In genomic region chr9:135998410-135999071, GRCh38 we compare ENCODE assay signal across 21 cellular contexts. TPM values are rescaled to one million over a fixed set of nuclear protein-coding genes. Genes with fewer than 3 reads are reported as not detected.
A peak's percentile ranks its signal among the peaks of the same experiment; 100 is the strongest.
DNase-seq lines count a peak whose midpoint lies in the region; ATAC-seq, FAIRE-seq and TF ChIP-seq lines count a peak whose summit lies in the region.
"Had no signal": no experiment of that assay in that cellular context is flagged by ENCODE, and none has a peak within 500 bp of the region (broad histone marks: within the 10 kb centered on the region; RNA-seq: fewer than 3 reads in every experiment).

No MANE protein-coding gene starts in this region.

- no peak overlapping the region for H2AK5ac ChIP-seq in H1 (ENCODE audit: low read depth, low read length)
- H2AK5ac ChIP-seq in trophoblast cell (ENCODE audit: low read length): no peak overlapping the region

- H4K5ac ChIP-seq in H1 (ENCODE audit: insufficient read length, low read depth, low read length): no peak overlapping the region

- H3K4me1 ChIP-seq in K562 (replicated peaks in 1 of 2; ENCODE audit: control insufficient read depth in 2 of 2, insufficient read depth in 2 of 2, low read length in 2 of 2) (peaks cover 3 to 62% of the 10 kb centered on the region in 2 experiments; a peak in 4 of 5 replicates), H1 (replicated peaks in 1 of 4; ENCODE audit: control insufficient read depth in 3 of 4, insufficient read depth in 4 of 4, low read length in 3 of 4) (peaks cover 0 to 14% (median 11%) of the 10 kb centered on the region in 4 experiments; a peak in 6 of 7 replicates), trophoblast cell (ENCODE audit: control insufficient read depth in 1 of 2, insufficient read depth in 2 of 2, low read length in 2 of 2) (peaks cover 0 to 2% of the 10 kb centered on the region in 2 experiments)

- no peak overlapping the region for H3K4me2 ChIP-seq in K562 (ENCODE audit: insufficient read depth, low read length)
- no peak overlapping the region for H3K4me2 ChIP-seq in H1 (ENCODE audit: insufficient read depth in 1 of 2, low read depth in 2 of 2, low read length in 2 of 2)
- H3K4me2 ChIP-seq in trophoblast cell (ENCODE audit: low read length): no peak overlapping the region
- H3K4me2 ChIP-seq: GM23338 had no signal

- intact Hi-C loops in K562 (cut with micrococcal nuclease): no loop called here

- H3K14ac ChIP-seq in H1 (ENCODE audit: insufficient read length) (no peak overlapping the region), trophoblast cell (ENCODE audit: low read length) (no peak overlapping the region)

- H3K9me3 ChIP-seq in K562 (replicated peaks; ENCODE audit: control insufficient read depth, insufficient read depth, low read depth, low read length) (no peaks in the 10 kb centered on the region), H1 (ENCODE audit: insufficient read depth in 2 of 2, low read depth in 1 of 2, low read length in 1 of 2) (no peaks in the 10 kb centered on the region), trophoblast cell (ENCODE audit: insufficient read depth, low read depth, low read length) (no peaks in the 10 kb centered on the region)
- H3K9me3 ChIP-seq: HAP-1 had no signal

- peaks cover 2% of the 10 kb centered on the region for H3K9me1 ChIP-seq in K562 (ENCODE audit: control insufficient read depth, insufficient read depth, low read length)

- H2BK20ac ChIP-seq in H1 (ENCODE audit: low read length): no peak overlapping the region

- CTCF ChIA-PET in K562 (lab: Yijun Ruan, JAX; ENCODE audit: low intra/inter-chr PET ratio) (no interaction called here), H1 (lab: Charles Lee; ENCODE audit: partially characterized antibody) (interaction anchor here (1.0 to 2.5 kb wide), 2 partner anchors 31 to 80 kb away, joined by 3 to 9 read pairs; no protein-coding TSS in a partner anchor)

- H3K27ac ChIP-seq in K562 (ENCODE audit: extremely low read depth, low read depth, low read length) (no peak overlapping the region), H1 (ENCODE audit: low read depth, low read length) (no peak overlapping the region), trophoblast cell (ENCODE audit: low read depth, low read length) (no peak overlapping the region)

- no peaks in the 10 kb centered on the region for H3K79me1 ChIP-seq in H1 (ENCODE audit: low read depth, low read length)
- H3K79me1 ChIP-seq in trophoblast cell (ENCODE audit: low read length): no peaks in the 10 kb centered on the region

- in situ Hi-C loops in G401 (cut with HindIII; ENCODE audit: low sequenced_read_pairs): no loop called here
- in situ Hi-C loops in K562 (cut with MboI): no loop called here

- no peaks in the 10 kb centered on the region for H3K79me2 ChIP-seq in K562 (ENCODE audit: control insufficient read depth, insufficient read depth, low read length)
- H3K79me2 ChIP-seq in H1 (ENCODE audit: control insufficient read depth in 1 of 2, insufficient read depth in 2 of 2, low read length in 2 of 2): no peaks in the 10 kb centered on the region
- no peaks in the 10 kb centered on the region for H3K79me2 ChIP-seq in trophoblast cell (ENCODE audit: control insufficient read depth, insufficient read depth, low read length, poor library complexity)

- 62% methylated on average over 9 of the region's 16 CpGs for WGBS in K562 (ENCODE audit: insufficient coverage, low coverage, missing lambda C conversion rate)
- WGBS in H1 (ENCODE audit: extremely low coverage in 1 of 2, insufficient coverage in 1 of 2, insufficient read length in 1 of 2, insufficient replicate concordance in 2 of 2, low coverage in 1 of 2, low lambda C conversion rate in 2 of 2, missing lambda C conversion rate in 1 of 2), 2 experiments: 87% methylated on average over 16 of the region's 16 CpGs; no CpG with 5 or more reads in 1 of the 2 experiments
- no CpG with 5 or more reads among the region's 16 CpGs for WGBS in trophoblast cell (ENCODE audit: extremely low coverage, insufficient coverage, insufficient read length)

- no peak overlapping the region for H3K18ac ChIP-seq in H1 (ENCODE audit: extremely low read depth, low read length)
- H3K18ac ChIP-seq in trophoblast cell (ENCODE audit: low read length): no peak overlapping the region

- H4K91ac ChIP-seq in H1 (replicated peaks; ENCODE audit: insufficient read length, low read length) (no peak overlapping the region), trophoblast cell (ENCODE audit: low read depth, low read length) (no peak overlapping the region)

- H3K4ac ChIP-seq in H1 (replicated peaks; ENCODE audit: insufficient read length, low read depth, low read length): no peak overlapping the region
- H3K4ac ChIP-seq in trophoblast cell (ENCODE audit: low read depth, low read length): no peak overlapping the region

- H4K20me1 ChIP-seq in K562 (replicated peaks; ENCODE audit: control insufficient read depth, insufficient read depth, low read length): no peaks in the 10 kb centered on the region; the same call in 1 of the 2 replicates
- no peaks in the 10 kb centered on the region for H4K20me1 ChIP-seq in H1 (replicated peaks in 1 of 2; ENCODE audit: control insufficient read depth in 1 of 2, insufficient read depth in 2 of 2, low read length in 2 of 2)

- H3K4me3 ChIP-seq in K562 (no peak overlapping the region), H1 (ENCODE audit: extremely low read depth in 1 of 4, insufficient read depth in 2 of 4, low read depth in 3 of 4, low read length in 4 of 4) (no peak overlapping the region), trophoblast cell (ENCODE audit: low read depth, low read length) (no peak overlapping the region)
- H3K4me3 ChIP-seq: GM12878, GM23338, HAP-1 had no signal

- POLR2A ChIA-PET in K562 (lab: Yijun Ruan, JAX): interaction anchor here (1.4 kb wide), 1 partner anchor 8 kb away, joined by 6 read pairs; no protein-coding TSS in a partner anchor
- POLR2A ChIA-PET in H1 (lab: Charles Lee; ENCODE audit: partially characterized antibody): interaction anchor here (1.0 to 1.2 kb wide), 2 partner anchors 10 to 13 kb away, joined by 3 to 4 read pairs; no protein-coding TSS in a partner anchor

- ATAC-seq in K562 (no peak), HG03432 (IDR thresholded peaks at IDR 0.05; ENCODE audit: unreplicated experiment) (no peak)
- ATAC-seq: GM12878, GM23338 had no signal

- DNase-seq in G401 (ENCODE audit: low spot score) (peak; percentile 54), K562 (ENCODE audit: extremely low read depth in 1 of 4, low spot score in 3 of 4) (no peak), H1 (ENCODE audit: low read depth in 1 of 2, low spot score in 2 of 2) (no peak), trophoblast cell (no peak), COLO668 (lab: John Stamatoyannopoulos, UW; ENCODE audit: unreplicated experiment) (no peak), GF-D8 (lab: John Stamatoyannopoulos, UW) (no peak), NCI-H446 (lab: John Stamatoyannopoulos, UW) (no peak)
- DNase-seq: Calu3; CD4-positive, alpha-beta T cell; CD8-positive, alpha-beta memory T cell; COR-L47; DMS53; DMS79 treated with DMSO at 0.1 percent for 48 hours; HFFc6 had no signal

- BruUV-seq in K562 (replicated peaks; lab: Mats Ljungman, UMichigan): no TSS peak

- TF ChIP-seq RAD21 in K562 (CRISPR knock-in tag; conservative IDR thresholded peaks at IDR 0.05 in 1 of 2, IDR thresholded peaks at IDR 0.05 in 1 of 2): no peak
- TF ChIP-seq RAD21 in H1 (IDR thresholded peaks at IDR 0.05 in 1 of 2, conservative IDR thresholded peaks at IDR 0.05 in 1 of 2; ENCODE audit: low read depth in 2 of 2, low read length in 2 of 2): no peak

- H3K23me2 ChIP-seq in H1 (ENCODE audit: low read depth, low read length): no peaks in the 10 kb centered on the region

- TF ChIP-seq POLR2A in K562 (conservative IDR thresholded peaks at IDR 0.05): no peak
- TF ChIP-seq POLR2A in H1 (IDR thresholded peaks at IDR 0.05; ENCODE audit: control extremely low read depth in 1 of 2, low read depth in 2 of 2, low read length in 2 of 2): no peak

- peak overlapping the region in 1 of 2 experiments; percentile 45; a peak in 1 of 4 replicates for H3K9ac ChIP-seq in K562 (ENCODE audit: insufficient read depth in 1 of 2, low read depth in 2 of 2, low read length in 2 of 2)
- no peak overlapping the region for H3K9ac ChIP-seq in H1 (replicated peaks in 1 of 4; ENCODE audit: extremely low read depth in 1 of 4, low read depth in 3 of 4, low read length in 3 of 4)
- no peak overlapping the region for H3K9ac ChIP-seq in trophoblast cell (ENCODE audit: low read length)

- no peak for TF ChIP-seq CTCF in K562 (IDR thresholded peaks at IDR 0.05 in 2 of 3, conservative IDR thresholded peaks at IDR 0.05 in 1 of 3; ENCODE audit: insufficient read depth in 2 of 3, low read depth in 1 of 3, low read length in 3 of 3)
- TF ChIP-seq CTCF in H1 (IDR thresholded peaks at IDR 0.05; ENCODE audit: control extremely low read depth in 1 of 3, insufficient read depth in 1 of 3, low read depth in 1 of 3, low read length in 3 of 3): no peak

- H2BK120ac ChIP-seq in H1 (replicated peaks; ENCODE audit: low read depth, low read length) (no peak overlapping the region), trophoblast cell (ENCODE audit: insufficient read depth, low read length, poor library complexity) (no peak overlapping the region)

- H2BK12ac ChIP-seq in H1 (ENCODE audit: low read depth, low read length) (no peak overlapping the region), trophoblast cell (ENCODE audit: low read length) (peak overlapping the region; percentile 38)

- H2BK5ac ChIP-seq in H1 (ENCODE audit: low read depth, low read length) (no peak overlapping the region; the same call in 1 of the 2 replicates), trophoblast cell (ENCODE audit: low read depth, low read length, poor library complexity) (no peak overlapping the region)

- H2BK15ac ChIP-seq in H1 (ENCODE audit: low read length): 0 out of 2 replicates have a peak overlapping the region, but pooled peaks have one; percentile 29

- H4K8ac ChIP-seq in H1 (ENCODE audit: extremely low read depth, insufficient read depth, low read length) (no peak overlapping the region; the same call in 1 of the 2 replicates), trophoblast cell (ENCODE audit: low read depth, low read length) (no peak overlapping the region)

- H3K36me3 ChIP-seq in K562 (ENCODE audit: control insufficient read depth, insufficient read depth, low read length) (no peaks in the 10 kb centered on the region), H1 (ENCODE audit: control insufficient read depth in 2 of 4, insufficient read depth in 4 of 4, low read length in 3 of 4) (no peaks in the 10 kb centered on the region), trophoblast cell (ENCODE audit: control insufficient read depth in 1 of 2, insufficient read depth in 2 of 2, low read length in 2 of 2) (no peaks in the 10 kb centered on the region)
- H3K36me3 ChIP-seq: HAP-1 had no signal

- TF ChIP-seq EP300 in K562 (IDR thresholded peaks at IDR 0.05; ENCODE audit: low read length): no peak
- no peak for TF ChIP-seq EP300 in H1 (IDR thresholded peaks at IDR 0.05; ENCODE audit: borderline replicate concordance in 1 of 2, low read depth in 2 of 2, low read length in 2 of 2)

- FAIRE-seq in K562 (lab: Jason Lieb, UNC) (no peak), H1 (lab: Jason Lieb, UNC) (no peak)
- FAIRE-seq: G401.6, GM12878, GM19239, H54 had no signal

- no peak overlapping the region for H2AFZ ChIP-seq in K562 (ENCODE audit: low read depth, low read length)
- H2AFZ ChIP-seq in H1 (ENCODE audit: low read length): no peak overlapping the region
- H2AFZ ChIP-seq in trophoblast cell (ENCODE audit: insufficient read depth, low read length, poor library complexity): no peak overlapping the region
- H2AFZ ChIP-seq: GM23338 had no signal

- H3K56ac ChIP-seq in H1 (replicated peaks; ENCODE audit: insufficient read length, low read depth, low read length): no peak overlapping the region

- H3K27me3 ChIP-seq in K562 (ENCODE audit: control insufficient read depth in 2 of 2, insufficient read depth in 2 of 2, low read length in 2 of 2): no peaks in the 10 kb centered on the region
- no peaks in the 10 kb centered on the region for H3K27me3 ChIP-seq in H1 (replicated peaks in 1 of 4; ENCODE audit: control insufficient read depth in 3 of 4, extremely low read depth in 1 of 4, insufficient read depth in 3 of 4, low read length in 3 of 4)
- H3K27me3 ChIP-seq in trophoblast cell (ENCODE audit: insufficient read depth, low read length): no peaks in the 10 kb centered on the region

- H4K12ac ChIP-seq in trophoblast cell (ENCODE audit: low read depth, low read length): no peak overlapping the region

- no peak overlapping the region for H3K23ac ChIP-seq in H1 (ENCODE audit: insufficient read length)
- no peak overlapping the region for H3K23ac ChIP-seq in trophoblast cell (ENCODE audit: low read length)

RNA-seq across cellular contexts. Expression of gene UBAC1, which starts 37.4 kb away (rescaled TPM):
- total RNA-seq in G401 (2014; rRNA removed; shearing (Covaris generic)): 93.7 and 104 TPM in 2 replicates
- total RNA-seq in K562 (2011; cell fraction: chromatin; rRNA removed; ENCODE audit: low replicate concordance): 536 and 854 TPM in 2 replicates
- 552 and 553 TPM in 2 replicates for total RNA-seq in K562 (2011; cell fraction: nucleolus; rRNA removed)
- 447 and 492 TPM in 2 replicates for total RNA-seq in K562 (2011; cell fraction: nucleoplasm; rRNA removed)
- 399 and 504 TPM in 2 replicates for total RNA-seq in K562 (2014; rRNA removed)
- total RNA-seq in K562 (2014; rRNA removed; fragmentation: Illumina TruSeq; extraction: Trizol): 138 and 145 TPM in 2 replicates
- total RNA-seq in K562 (2015; rRNA removed; fragmentation: Illumina TruSeq; extraction: Trizol): 166 and 171 TPM in 2 replicates
- 294 and 309 TPM in 2 replicates for total RNA-seq in K562 (2021)
- 385 and 395 TPM in 2 replicates for polyA plus RNA-seq in K562 (2011; rRNA removed)
- 447 and 505 TPM in 2 replicates for polyA plus RNA-seq in K562 (2011; cell fraction: cytosol; rRNA removed)
- polyA plus RNA-seq in K562 (2011; cell fraction: nucleus; rRNA removed): 838 and 845 TPM in 2 replicates
- polyA plus RNA-seq in K562 (2012): 178 and 239 TPM in 2 replicates
- 219 and 228 TPM in 2 replicates for polyA plus RNA-seq in K562 (2014; fragmentation: Illumina TruSeq; extraction: Trizol)
- polyA plus RNA-seq in K562 (2014; fragmentation: Nextera tagmentation; extraction: Ambion mirVana): 100 to 1,000 TPM in 1 of 2 experiments, 10 to 100 TPM in 1; 94.0 to 117 TPM
- 381 and 405 TPM in 2 replicates for polyA plus RNA-seq in K562 (2014; rRNA removed)
- 128 and 165 TPM in 2 replicates for polyA minus RNA-seq in K562 (2011; rRNA and poly(A)+ RNA removed)
- 110 and 129 TPM in 2 replicates for polyA minus RNA-seq in K562 (2011; cell fraction: cytosol; rRNA and poly(A)+ RNA removed)
- polyA minus RNA-seq in K562 (2011; cell fraction: nucleus; rRNA and poly(A)+ RNA removed): 120 and 171 TPM in 2 replicates
- 59.3 and 63.1 TPM in 2 replicates for total RNA-seq in H1 (2021; fragmentation: NEBNext Ultra II Directional; extraction: Animal tissue kit (Norgen Biotek cat#: 25700))
- 85.2 and 105 TPM in 2 replicates for polyA plus RNA-seq in H1 (2011; rRNA removed)
- polyA plus RNA-seq in H1 (2011; cell fraction: cytosol; rRNA removed): 74.8 TPM
- 68.0 TPM for polyA plus RNA-seq in H1 (2011; cell fraction: nucleus; rRNA removed)
- 40.4 to 56.7 TPM (median 50.5 TPM) in 4 replicates for polyA plus RNA-seq in H1 (2012, experiment 1 of 2)
- polyA plus RNA-seq in H1 (2012, experiment 2 of 2): 65.3 TPM
- polyA plus RNA-seq in H1 (2013, experiment 1 of 2): 51.1 TPM
- 54.0 TPM for polyA plus RNA-seq in H1 (2013, experiment 2 of 2)
- polyA minus RNA-seq in H1 (2011; rRNA and poly(A)+ RNA removed): 21.6 and 41.3 TPM in 2 replicates
- polyA minus RNA-seq in H1 (2011; cell fraction: cytosol; rRNA and poly(A)+ RNA removed): 26.6 TPM
- 19.2 TPM for polyA minus RNA-seq in H1 (2011; cell fraction: nucleus; rRNA and poly(A)+ RNA removed)
- polyA plus RNA-seq in trophoblast cell (2013): 40.1 and 42.3 TPM in 2 replicates
